Comparison of ENCODE assay signal across 8 cellular contexts in the genomic region with DNA sequence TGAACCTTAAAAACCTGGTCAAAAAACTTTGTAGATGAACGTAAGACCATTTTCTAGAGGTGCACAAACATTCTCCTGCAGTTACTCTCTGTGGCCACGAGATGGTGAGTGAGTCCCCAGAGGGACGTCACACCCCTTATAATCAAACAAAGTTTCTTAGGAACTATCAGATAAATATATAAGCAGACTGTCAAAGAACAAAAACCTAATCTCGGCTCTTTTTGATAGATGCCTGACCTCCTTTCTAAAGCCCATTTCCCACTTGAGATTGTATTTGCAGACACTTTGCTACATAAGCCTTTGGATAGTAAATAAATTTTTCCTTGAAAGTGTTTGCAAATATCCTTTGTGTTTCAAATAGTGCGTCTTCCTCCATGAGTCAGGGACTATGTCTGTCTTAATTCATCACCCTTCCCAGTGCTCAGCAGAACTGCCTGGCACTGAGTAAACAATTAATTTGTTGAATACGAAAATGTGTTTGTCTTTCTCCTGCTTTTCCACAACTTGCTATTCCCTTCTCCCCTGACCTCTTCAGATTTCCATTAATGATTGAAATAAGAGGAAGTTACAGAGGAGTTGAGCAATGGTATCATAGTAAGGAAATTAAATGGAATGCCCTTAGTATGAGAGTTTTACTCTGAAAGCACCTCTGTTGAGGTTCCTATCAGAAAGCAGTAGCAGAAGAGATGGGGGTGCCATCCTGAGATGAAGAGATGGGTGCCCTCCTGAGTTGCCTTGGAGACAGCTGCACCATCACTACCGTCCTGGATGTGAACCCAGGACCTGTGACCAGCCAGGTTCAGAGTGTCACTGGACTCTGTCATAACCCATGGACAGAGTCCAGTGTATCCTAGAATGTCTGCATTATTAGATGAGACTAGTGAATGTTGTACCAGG. TPM values are rescaled to one million over a fixed set of nuclear protein-coding genes. Genes with fewer than 3 reads are reported as not detected.
DNase-seq lines count a peak whose midpoint lies in the region; ATAC-seq, FAIRE-seq and TF ChIP-seq lines count a peak whose summit lies in the region.

No MANE protein-coding gene starts in this region.

- no peaks in the 10 kb centered on the region for H3K9me3 ChIP-seq in A549

- H3K4me3 ChIP-seq in A549: no peak overlapping the region

- peak; percentile 18 for FAIRE-seq in A549 (lab: Jason Lieb, UNC)
- peak; percentile 88 for FAIRE-seq in G401.6 (lab: Jason Lieb, UNC)

- peak; percentile 75 for TF ChIP-seq CTCF in A549 (IDR thresholded peaks at IDR 0.05)
- peak; percentile 86 for TF ChIP-seq CTCF in activated CD8-positive, alpha-beta T cell treated with anti-CD3 and anti-CD28 coated beads for 36 hours (IDR thresholded peaks at IDR 0.05)
- peak; percentile 85 for TF ChIP-seq CTCF in osteocyte (IDR thresholded peaks at IDR 0.05)

- TF ChIP-seq POLR2A in A549 (IDR thresholded peaks at IDR 0.05; ENCODE audit: low read length): no peak

- peak; percentile 63 to 65 for TF ChIP-seq RAD21 in A549 (conservative IDR thresholded peaks at IDR 0.05 in 1 of 2, IDR thresholded peaks at IDR 0.05 in 1 of 2)

- POLR2A ChIA-PET in A549 (lab: Yijun Ruan, JAX): no interaction called here
- POLR2A ChIA-PET in activated CD8-positive, alpha-beta T cell treated with anti-CD3 and anti-CD28 coated beads for 36 hours (lab: Charles Lee): no interaction called here

- H3K4me3 Mint-ChIP-seq in activated CD8-positive, alpha-beta T cell treated with anti-CD3 and anti-CD28 coated beads for 36 hours: no peak overlapping the region
- no peak overlapping the region for H3K4me3 Mint-ChIP-seq in osteocyte (ENCODE audit: unreplicated experiment)
- H3K4me3 Mint-ChIP-seq in T-helper 2 cell treated with Interferon-gamma antibody and Interleukin-4, amounts not matched to agents 5 μg/mL and 100 μg/mL, for 36 hours: no peak overlapping the region

- H3K4me1 ChIP-seq in A549: peaks cover 18% of the 10 kb centered on the region

- 10% methylated on average over 7 of the region's 7 CpGs for WGBS in A549 (ENCODE audit: missing lambda C conversion rate)

- peak; percentile 83 to 88 for ATAC-seq in A549
- ATAC-seq in HG02885 (IDR thresholded peaks at IDR 0.05; ENCODE audit: poor library complexity, unreplicated experiment): peak; percentile 84
- peak; percentile 73 for ATAC-seq in activated CD8-positive, alpha-beta T cell treated with anti-CD3 and anti-CD28 coated beads for 36 hours

- intact Hi-C loops in activated CD8-positive, alpha-beta T cell treated with anti-CD3 and anti-CD28 coated beads for 36 hours (cut with micrococcal nuclease): loop anchor here (2.0 kb wide), 1 partner anchor 138 kb away; no protein-coding TSS in a partner anchor

- no peaks in the 10 kb centered on the region for H3K36me3 Mint-ChIP-seq in activated CD8-positive, alpha-beta T cell treated with anti-CD3 and anti-CD28 coated beads for 36 hours (ENCODE audit: low read depth)
- H3K36me3 Mint-ChIP-seq in osteocyte (ENCODE audit: unreplicated experiment): peaks cover 7% of the 10 kb centered on the region
- H3K36me3 Mint-ChIP-seq in T-helper 2 cell treated with Interferon-gamma antibody and Interleukin-4, amounts not matched to agents 5 μg/mL and 100 μg/mL, for 36 hours (ENCODE audit: low read depth): no peaks in the 10 kb centered on the region

- peak overlapping the region in 1 of 2 experiments; percentile 31; a peak in 1 of 6 replicates for H3K27ac ChIP-seq in A549

- no peak overlapping the region for H3K27ac Mint-ChIP-seq in activated CD8-positive, alpha-beta T cell treated with anti-CD3 and anti-CD28 coated beads for 36 hours
- H3K27ac Mint-ChIP-seq in osteocyte (ENCODE audit: unreplicated experiment): no peak overlapping the region
- no peak overlapping the region for H3K27ac Mint-ChIP-seq in T-helper 2 cell treated with Interferon-gamma antibody and Interleukin-4, amounts not matched to agents 5 μg/mL and 100 μg/mL, for 36 hours

- H3K27me3 Mint-ChIP-seq in activated CD8-positive, alpha-beta T cell treated with anti-CD3 and anti-CD28 coated beads for 36 hours: no peaks in the 10 kb centered on the region
- no peaks in the 10 kb centered on the region for H3K27me3 Mint-ChIP-seq in osteocyte (ENCODE audit: unreplicated experiment)
- no peaks in the 10 kb centered on the region for H3K27me3 Mint-ChIP-seq in T-helper 2 cell treated with Interferon-gamma antibody and Interleukin-4, amounts not matched to agents 5 μg/mL and 100 μg/mL, for 36 hours (ENCODE audit: low read depth)

- no peaks in the 10 kb centered on the region for H3K9me3 Mint-ChIP-seq in activated CD8-positive, alpha-beta T cell treated with anti-CD3 and anti-CD28 coated beads for 36 hours
- no peaks in the 10 kb centered on the region for H3K9me3 Mint-ChIP-seq in osteocyte (ENCODE audit: unreplicated experiment)
- no peaks in the 10 kb centered on the region for H3K9me3 Mint-ChIP-seq in T-helper 2 cell treated with Interferon-gamma antibody and Interleukin-4, amounts not matched to agents 5 μg/mL and 100 μg/mL, for 36 hours

- no peak for TF ChIP-seq EP300 in A549 (IDR thresholded peaks at IDR 0.05)

- CTCF ChIA-PET in A549 (lab: Yijun Ruan, JAX): interaction anchor here (1.6 kb wide), 1 partner anchor 10 kb away, joined by 4 read pairs; no protein-coding TSS in a partner anchor
- CTCF ChIA-PET in activated CD8-positive, alpha-beta T cell treated with anti-CD3 and anti-CD28 coated beads for 36 hours (lab: Charles Lee): interaction anchor here (1.0 to 1.5 kb wide), 3 partner anchors 19 to 138 kb away, joined by 3 to 6 read pairs (median 3); no protein-coding TSS in a partner anchor

- H3K4me1 Mint-ChIP-seq in activated CD8-positive, alpha-beta T cell treated with anti-CD3 and anti-CD28 coated beads for 36 hours (ENCODE audit: low read depth): peaks cover 5% of the 10 kb centered on the region
- H3K4me1 Mint-ChIP-seq in osteocyte (ENCODE audit: unreplicated experiment): peaks cover 10% of the 10 kb centered on the region
- peaks cover 5% of the 10 kb centered on the region for H3K4me1 Mint-ChIP-seq in T-helper 2 cell treated with Interferon-gamma antibody and Interleukin-4, amounts not matched to agents 5 μg/mL and 100 μg/mL, for 36 hours (ENCODE audit: low read depth)

- peak; percentile 46 to 73 for DNase-seq in A549 (ENCODE audit: low read depth in 1 of 2, low spot score in 1 of 2)
- DNase-seq in NCI-H2227 (lab: John Stamatoyannopoulos, UW; ENCODE audit: unreplicated experiment): peak; percentile 63
- peak; percentile 34 for DNase-seq in activated CD8-positive, alpha-beta T cell treated with anti-CD3 and anti-CD28 coated beads for 36 hours
- peak; percentile 54 for DNase-seq in fibroblast of the conjunctiva (ENCODE audit: low read depth)
- DNase-seq in osteocyte (ENCODE audit: extremely low spot score, unreplicated experiment): no peak
- no peak for DNase-seq in T-helper 2 cell treated with Interferon-gamma antibody and Interleukin-4, amounts not matched to agents 5 μg/mL and 100 μg/mL, for 36 hours (ENCODE audit: low spot score)

- H3K4me2 ChIP-seq in A549: peak overlapping the region; percentile 71

TF ChIP-seq in A549, 52 proteins besides CTCF, POLR2A, EP300 and RAD21:
- TF ChIP-seq SMC3 (IDR thresholded peaks at IDR 0.05) (peak; percentile 73), RNF2 (IDR thresholded peaks at IDR 0.05; ENCODE audit: borderline replicate concordance, low read depth) (no peak), CEBPB (IDR thresholded peaks at IDR 0.05) (peak in 1 of 2 experiments; percentile 42; a peak in 1 of 4 replicates), FOSL2 (IDR thresholded peaks at IDR 0.05) (no peak), FOSL2 (CRISPR knock-in tag; IDR thresholded peaks at IDR 0.05) (peak; percentile 58)

RNA-seq across cellular contexts. Expression of gene RAVER2, which starts 57.8 kb away (rescaled TPM):
- 15.8 and 17.2 TPM in 2 replicates for polyA plus RNA-seq in A549 (2011; rRNA removed)
- 4.2 and 5.2 TPM in 2 replicates for polyA plus RNA-seq in A549 (2012; cell fraction: cytosol; rRNA removed)
- 2.8 and 4.9 TPM in 2 replicates for polyA plus RNA-seq in A549 (2012; cell fraction: nucleus; rRNA removed)
- 6.2 to 6.4 TPM (median 6.2 TPM) in 3 replicates for polyA plus RNA-seq in A549 (2017; fragmentation: RNase III; extraction: RNeasy Plus Mini Kit Qiagen cat#74134 plus additional on column Dnase treatment)
- 10.2 and 11.0 TPM in 2 replicates for polyA minus RNA-seq in A549 (2011; rRNA and poly(A)+ RNA removed)
- 1 to 10 TPM; 2.6 to 3.1 TPM for total RNA-seq in activated CD8-positive, alpha-beta T cell treated with anti-CD3 and anti-CD28 coated beads for 36 hours
- 7.2 and 7.3 TPM in 2 replicates for total RNA-seq in osteocyte

Comparison
In these comparisons a context has a peak if more than half of its experiments do, and no peak if none do; other contexts are left out.
1. DNase-seq: peak in A549 (2 of 2), NCI-H2227 (single experiment), activated CD8-positive, alpha-beta T cell treated with anti-CD3 and anti-CD28 coated beads for 36 hours (single experiment) and fibroblast of the conjunctiva (single experiment); none in osteocyte (single experiment) and T-helper 2 cell treated with Interferon-gamma antibody and Interleukin-4, amounts not matched to agents 5 μg/mL and 100 μg/mL, for 36 hours (single experiment).
2. Peak in every context shown above with its lines, with median percentiles within 50 percentile points of each other: ATAC-seq and CTCF ChIP-seq.